In the genomic region with DNA sequence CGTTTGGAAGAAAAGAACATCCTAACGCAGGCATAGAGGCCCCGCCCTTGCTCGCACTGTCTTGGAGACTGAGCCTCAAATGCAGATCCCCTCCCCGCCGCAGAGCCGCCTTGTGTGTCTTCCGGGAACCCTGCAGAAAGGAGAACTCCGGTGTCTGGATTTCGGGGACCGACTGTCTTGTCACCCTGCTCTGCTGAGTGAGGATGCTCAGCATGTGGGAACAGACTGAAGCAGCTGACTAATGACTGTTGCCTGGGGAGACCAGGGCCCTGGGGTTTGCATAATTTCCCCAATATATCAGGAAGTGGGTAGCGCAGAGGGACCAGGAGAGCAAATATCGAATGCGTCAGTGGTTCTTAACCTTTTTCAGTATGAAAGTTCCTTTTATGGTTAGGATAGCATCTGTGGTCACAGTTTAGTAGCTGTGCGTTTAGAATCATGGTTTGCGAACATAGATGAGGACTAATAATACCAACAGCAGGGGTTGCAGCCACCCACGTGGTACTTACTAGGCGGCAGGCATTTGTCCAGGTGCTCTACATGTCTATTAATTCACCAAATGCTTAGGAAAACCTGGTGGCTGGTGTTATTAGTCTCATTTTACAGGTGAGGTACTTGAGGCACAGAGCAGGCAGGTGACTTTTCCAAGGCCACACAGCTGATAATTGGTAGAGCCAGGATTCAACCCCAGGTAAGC, we compare ENCODE assay signal across 8 cellular contexts. TPM values are rescaled to one million over a fixed set of nuclear protein-coding genes. Genes with fewer than 3 reads are reported as not detected.
A peak's percentile ranks its signal among the peaks of the same experiment; 100 is the strongest.
DNase-seq lines count a peak whose midpoint lies in the region; ATAC-seq, FAIRE-seq and TF ChIP-seq lines count a peak whose summit lies in the region.

No MANE protein-coding gene starts in this region.

- H2BK15ac ChIP-seq in H1 (ENCODE audit: low read length): no peak overlapping the region

- peaks cover 0 to 2% of the 10 kb centered on the region in 2 experiments; a peak in 1 of 4 replicates for H3K79me2 ChIP-seq in H1 (ENCODE audit: control insufficient read depth in 1 of 2, insufficient read depth in 2 of 2, low read length in 2 of 2)

- CTCF ChIA-PET in H1 (lab: Charles Lee; ENCODE audit: partially characterized antibody): interaction anchor here (0.8 to 2.1 kb wide), 11 partner anchors 13 to 375 kb away, joined by 3 to 8 read pairs (median 5); no protein-coding TSS in a partner anchor

- H2AFZ ChIP-seq in H1 (ENCODE audit: low read length): no peak overlapping the region

- POLR2A ChIA-PET in H1 (lab: Charles Lee; ENCODE audit: partially characterized antibody): interaction anchor here (0.9 to 1.3 kb wide), 2 partner anchors 10 to 15 kb away, joined by 4 read pairs; no protein-coding TSS in a partner anchor

- no peak overlapping the region for H2BK20ac ChIP-seq in H1 (ENCODE audit: low read length)

- no peak for TF ChIP-seq RAD21 in H1 (IDR thresholded peaks at IDR 0.05 in 1 of 2, conservative IDR thresholded peaks at IDR 0.05 in 1 of 2; ENCODE audit: low read depth in 2 of 2, low read length in 2 of 2)

- H3K79me1 ChIP-seq in H1 (ENCODE audit: low read depth, low read length): peaks cover 4% of the 10 kb centered on the region; the same call in 1 of the 2 replicates

- no peak overlapping the region for H3K9ac ChIP-seq in H1 (replicated peaks in 1 of 4; ENCODE audit: extremely low read depth in 1 of 4, low read depth in 3 of 4, low read length in 3 of 4)

- no peak overlapping the region for H2AK5ac ChIP-seq in H1 (ENCODE audit: low read depth, low read length)

- no peak for TF ChIP-seq CTCF in H1 (IDR thresholded peaks at IDR 0.05; ENCODE audit: control extremely low read depth in 1 of 3, insufficient read depth in 1 of 3, low read depth in 1 of 3, low read length in 3 of 3)

- no peaks in the 10 kb centered on the region; a peak in 1 of 8 replicates for H3K36me3 ChIP-seq in H1 (ENCODE audit: control insufficient read depth in 2 of 4, insufficient read depth in 4 of 4, low read length in 3 of 4)

- H4K5ac ChIP-seq in H1 (ENCODE audit: insufficient read length, low read depth, low read length): no peak overlapping the region

- H3K4me2 ChIP-seq in H1 (ENCODE audit: insufficient read depth in 1 of 2, low read depth in 2 of 2, low read length in 2 of 2): no peak overlapping the region

- no peak overlapping the region for H3K27ac ChIP-seq in H1 (ENCODE audit: low read depth, low read length)

- H2BK120ac ChIP-seq in H1 (replicated peaks; ENCODE audit: low read depth, low read length): no peak overlapping the region

- no peak for FAIRE-seq in H1 (lab: Jason Lieb, UNC)

- H3K27me3 ChIP-seq in H1 (replicated peaks in 1 of 4; ENCODE audit: control insufficient read depth in 3 of 4, extremely low read depth in 1 of 4, insufficient read depth in 3 of 4, low read length in 3 of 4): no peaks in the 10 kb centered on the region

- H2BK12ac ChIP-seq in H1 (ENCODE audit: low read depth, low read length): no peak overlapping the region

- no peak overlapping the region for H3K18ac ChIP-seq in H1 (ENCODE audit: extremely low read depth, low read length)

- no peaks in the 10 kb centered on the region for H3K23me2 ChIP-seq in H1 (ENCODE audit: low read depth, low read length)

- H4K20me1 ChIP-seq in H1 (replicated peaks in 1 of 2; ENCODE audit: control insufficient read depth in 1 of 2, insufficient read depth in 2 of 2, low read length in 2 of 2): peaks cover 0 to 10% of the 10 kb centered on the region in 2 experiments

- H4K8ac ChIP-seq in H1 (ENCODE audit: extremely low read depth, insufficient read depth, low read length): no peak overlapping the region

- TF ChIP-seq EP300 in H1 (IDR thresholded peaks at IDR 0.05; ENCODE audit: borderline replicate concordance in 1 of 2, low read depth in 2 of 2, low read length in 2 of 2): no peak

- no peak overlapping the region for H3K23ac ChIP-seq in H1 (ENCODE audit: insufficient read length)

- no peak overlapping the region for H3K4me3 ChIP-seq in H1 (ENCODE audit: extremely low read depth in 1 of 4, insufficient read depth in 2 of 4, low read depth in 3 of 4, low read length in 4 of 4)

- 82% methylated on average over 17 of the region's 18 CpGs; no CpG with 5 or more reads in 1 of the 2 experiments for WGBS in H1 (ENCODE audit: extremely low coverage in 1 of 2, insufficient coverage in 1 of 2, insufficient read length in 1 of 2, insufficient replicate concordance in 2 of 2, low coverage in 1 of 2, low lambda C conversion rate in 2 of 2, missing lambda C conversion rate in 1 of 2), 2 experiments

- ATAC-seq in GM18873 (IDR thresholded peaks at IDR 0.05; ENCODE audit: low FRiP score, unreplicated experiment) (peak; percentile 81), HG02623 (IDR thresholded peaks at IDR 0.05; ENCODE audit: unreplicated experiment) (peak; percentile 80)

- H3K9me3 ChIP-seq in H1 (ENCODE audit: insufficient read depth in 2 of 2, low read depth in 1 of 2, low read length in 1 of 2): peaks cover 8% of the 10 kb centered on the region in 2 experiments; a peak in 3 of 4 replicates

- H3K14ac ChIP-seq in H1 (ENCODE audit: insufficient read length): no peak overlapping the region

- DNase-seq in NCI-H146 treated with DMSO at 0.1 percent for 48 hours (lab: John Stamatoyannopoulos, UW; ENCODE audit: unreplicated experiment) (peak; percentile 53), H1 (ENCODE audit: low read depth in 1 of 2, low spot score in 2 of 2) (no peak), COR-L47 (lab: John Stamatoyannopoulos, UW) (no peak), HT-29 (ENCODE audit: low spot score) (no peak), DMS79 (lab: John Stamatoyannopoulos, UW) (no peak)
- DNase-seq in NK-92 treated with Interleukin-12 subunit alpha and Interleukin-12 subunit beta, amount 100 ng/mL, for 24 hours (lab: John Stamatoyannopoulos, UW): no peak

- H4K91ac ChIP-seq in H1 (replicated peaks; ENCODE audit: insufficient read length, low read length): no peak overlapping the region

- H3K4ac ChIP-seq in H1 (replicated peaks; ENCODE audit: insufficient read length, low read depth, low read length): no peak overlapping the region

- H3K4me1 ChIP-seq in H1 (replicated peaks in 1 of 4; ENCODE audit: control insufficient read depth in 3 of 4, insufficient read depth in 4 of 4, low read length in 3 of 4): peaks cover 0 to 4% (median 2%) of the 10 kb centered on the region in 4 experiments; a peak in 1 of 7 replicates

- no peak overlapping the region for H3K56ac ChIP-seq in H1 (replicated peaks; ENCODE audit: insufficient read length, low read depth, low read length)

- peak overlapping the region; percentile 52; the same call in 1 of the 2 replicates for H2BK5ac ChIP-seq in H1 (ENCODE audit: low read depth, low read length)

- no peak for TF ChIP-seq POLR2A in H1 (IDR thresholded peaks at IDR 0.05; ENCODE audit: control extremely low read depth in 1 of 2, low read depth in 2 of 2, low read length in 2 of 2)

TF ChIP-seq in H1, 55 proteins besides CTCF, POLR2A, EP300 and RAD21 (continues in another document):
- TF ChIP-seq POLR2AphosphoS5 (IDR thresholded peaks at IDR 0.05; ENCODE audit: low read depth, low read length) (no peak), TEAD4 (IDR thresholded peaks at IDR 0.05; ENCODE audit: low read depth, low read length) (no peak)

RNA-seq across cellular contexts. Expression of gene GPR137B, which starts 14.3 kb away (rescaled TPM):
- 7.4 and 7.7 TPM in 2 replicates for total RNA-seq in H1 (2021; fragmentation: NEBNext Ultra II Directional; extraction: Animal tissue kit (Norgen Biotek cat#: 25700))
- polyA plus RNA-seq in H1 (2011; rRNA removed): 6.4 and 6.9 TPM in 2 replicates
- 3.8 TPM for polyA plus RNA-seq in H1 (2011; cell fraction: cytosol; rRNA removed)
- 17.5 TPM for polyA plus RNA-seq in H1 (2011; cell fraction: nucleus; rRNA removed)
- 4.8 to 6.8 TPM (median 6.4 TPM) in 4 replicates for polyA plus RNA-seq in H1 (2012, experiment 1 of 2)
- 2.7 TPM for polyA plus RNA-seq in H1 (2012, experiment 2 of 2)
- 7.5 TPM for polyA plus RNA-seq in H1 (2013, experiment 1 of 2)
- polyA plus RNA-seq in H1 (2013, experiment 2 of 2): 8.2 TPM
- polyA minus RNA-seq in H1 (2011; rRNA and poly(A)+ RNA removed): 6.5 and 7.5 TPM in 2 replicates
- 2.5 TPM for polyA minus RNA-seq in H1 (2011; cell fraction: cytosol; rRNA and poly(A)+ RNA removed)
- 16.5 TPM for polyA minus RNA-seq in H1 (2011; cell fraction: nucleus; rRNA and poly(A)+ RNA removed)
- total RNA-seq in HT-29 (2014; rRNA removed; shearing (Covaris generic)): 2.6 and 5.3 TPM in 2 replicates
